1 cellular context compared by ENCODE assay signal in genomic region chr4:168514249-168514852, GRCh38.
TF ChIP-seq lines count a peak whose summit lies in the region.

No MANE protein-coding gene starts in this region.

TF ChIP-seq in HCT116, 20 proteins besides CTCF, POLR2A, EP300 and RAD21 (continued from another document):
- TF ChIP-seq REST (IDR thresholded peaks at IDR 0.05; ENCODE audit: low read depth) (no peak), ZNF274 (IDR thresholded peaks at IDR 0.05; ENCODE audit: low read depth, low read length) (no peak), EZH2phosphoT487 (IDR thresholded peaks at IDR 0.05; ENCODE audit: borderline replicate concordance) (no peak), MAX (IDR thresholded peaks at IDR 0.05) (no peak), EGR1 (IDR thresholded peaks at IDR 0.05; ENCODE audit: low read depth) (no peak), YY1 (IDR thresholded peaks at IDR 0.05; ENCODE audit: extremely low read depth, insufficient replicate concordance, low read depth, low read length) (no peak), TCF7L2 (IDR thresholded peaks at IDR 0.05; ENCODE audit: borderline replicate concordance, extremely low read depth, insufficient read depth, insufficient read length) (no peak)
